ENCODE assay signal across 10 cellular contexts in the genomic region with DNA sequence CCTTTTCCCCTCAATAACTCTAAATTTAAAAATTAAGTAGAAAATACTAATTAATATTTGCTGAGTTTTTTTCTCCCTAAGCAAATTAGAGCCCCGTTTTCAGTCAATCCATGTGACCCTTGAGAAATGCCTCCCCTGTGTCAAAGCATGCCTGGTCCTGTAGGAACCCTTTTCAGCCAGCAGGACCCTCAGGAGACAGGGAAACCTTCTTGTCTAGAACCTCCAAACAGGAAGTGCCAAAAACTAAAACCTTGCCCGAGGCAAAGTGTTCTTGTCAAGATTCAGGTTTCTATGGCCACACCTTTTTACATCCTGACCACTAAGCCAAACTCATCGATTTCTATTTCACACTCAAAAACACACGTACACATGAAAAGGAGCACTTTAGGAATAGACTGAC.
DNase-seq lines count a peak whose midpoint lies in the region; ATAC-seq, FAIRE-seq and TF ChIP-seq lines count a peak whose summit lies in the region.
"Had no signal": no experiment of that assay in that cellular context is flagged by ENCODE, and none has a peak within 500 bp of the region (broad histone marks: within the 10 kb centered on the region; RNA-seq: fewer than 3 reads in every experiment).

No MANE protein-coding gene starts in this region.

- no peak overlapping the region for H3K9ac ChIP-seq in PC-3 (ENCODE audit: low read length)

- no peak for TF ChIP-seq RAD21 in A549 (conservative IDR thresholded peaks at IDR 0.05 in 1 of 2, IDR thresholded peaks at IDR 0.05 in 1 of 2)

- TF ChIP-seq EP300 in A549 (IDR thresholded peaks at IDR 0.05), result no peak

- ATAC-seq in A549, result peak; percentile 79 to 81; a peak in 5 of 6 replicates
- ATAC-seq in PC-3, result peak; percentile 21; the same call in 1 of the 2 replicates
- no peak for ATAC-seq in GM18870 (IDR thresholded peaks at IDR 0.05; ENCODE audit: unreplicated experiment)
- ATAC-seq in GM18873 (IDR thresholded peaks at IDR 0.05; ENCODE audit: low FRiP score, unreplicated experiment), result no peak

- TF ChIP-seq POLR2A in A549 (IDR thresholded peaks at IDR 0.05; ENCODE audit: low read length), result no peak

- H3K4me3 ChIP-seq in A549 (no peak overlapping the region), PC-3 (ENCODE audit: low read length) (no peak overlapping the region), epithelial cell of proximal tubule (ENCODE audit: low read depth, low read length) (no peak overlapping the region)
- H3K4me3 ChIP-seq: left lung had no signal

- H2AFZ ChIP-seq in PC-3 (ENCODE audit: low read length), result no peak overlapping the region

- H3K4me1 ChIP-seq in A549, result no peaks in the 10 kb centered on the region
- peaks cover 8% of the 10 kb centered on the region for H3K4me1 ChIP-seq in PC-3 (ENCODE audit: insufficient read depth, low read length)

- no peaks in the 10 kb centered on the region for H4K20me1 ChIP-seq in PC-3 (ENCODE audit: low read length)

- no peaks in the 10 kb centered on the region for H3K36me3 ChIP-seq in PC-3 (ENCODE audit: low read depth, low read length)
- H3K36me3 ChIP-seq: left lung had no signal

- no TSS peak for BruUV-seq in PC-3 (replicated peaks; lab: Mats Ljungman, UMichigan)

- DNase-seq in A549 (ENCODE audit: low read depth in 1 of 2, low spot score in 1 of 2), result peak; percentile 39 to 40
- peak; percentile 74 for DNase-seq in ELF-1 (ENCODE audit: low read depth, low spot score)
- peak; percentile 65 for DNase-seq in PC-3
- no peak for DNase-seq in epithelial cell of proximal tubule (ENCODE audit: low read depth)
- no peak for DNase-seq in kidney tubule cell (ENCODE audit: low spot score)
- no peak for DNase-seq in medulla oblongata (ENCODE audit: extremely low spot score)
- DNase-seq: dorsolateral prefrontal cortex, left lung had no signal

- no peaks in the 10 kb centered on the region for H3K9me3 ChIP-seq in A549
- no peaks in the 10 kb centered on the region for H3K9me3 ChIP-seq in PC-3 (ENCODE audit: low read length)

- intact Hi-C loops in PC-3 (cut with micrococcal nuclease), result loop anchor here (1.0 to 5.0 kb wide), 6 partner anchors 65 to 1070 kb away; no protein-coding TSS in a partner anchor

- H3F3A ChIP-seq in PC-3 (ENCODE audit: low read length, unreplicated experiment), result no peaks in the 10 kb centered on the region

- no peaks in the 10 kb centered on the region for H3K79me2 ChIP-seq in PC-3 (ENCODE audit: low read length)

- no peaks in the 10 kb centered on the region for H3K9me2 ChIP-seq in PC-3 (replicated peaks; ENCODE audit: low read length)

- no peak overlapping the region for H3K27ac ChIP-seq in A549
- H3K27ac ChIP-seq in PC-3 (ENCODE audit: low read length), result no peak overlapping the region
- H3K27ac ChIP-seq: dorsolateral prefrontal cortex, left lung had no signal

- CTCF ChIA-PET in A549 (lab: Yijun Ruan, JAX), result interaction anchor here (0.8 to 7.1 kb wide), 17 partner anchors 9 to 278 kb away, joined by 3 to 94 read pairs (median 6); a partner anchor contains a TSS
- CTCF ChIA-PET in PC-3 (lab: Charles Lee), result no interaction called here

- POLR2A ChIA-PET in A549 (lab: Yijun Ruan, JAX) (interaction anchor here (1.2 kb wide), 1 partner anchor 96 kb away, joined by 6 read pairs; no protein-coding TSS in a partner anchor), PC-3 (lab: Charles Lee; ENCODE audit: unreplicated experiment) (no interaction called here)

- FAIRE-seq in A549 (lab: Jason Lieb, UNC), result no peak

- TF ChIP-seq CTCF in A549 (IDR thresholded peaks at IDR 0.05), result no peak
- peak; percentile 22; the same call in 1 of the 2 replicates for TF ChIP-seq CTCF in PC-3 (conservative IDR thresholded peaks at IDR 0.05; ENCODE audit: low read depth, low read length)
- TF ChIP-seq CTCF in epithelial cell of proximal tubule (conservative IDR thresholded peaks at IDR 0.05; ENCODE audit: low read depth, low read length), result peak; percentile 17

- no peaks in the 10 kb centered on the region for H3K27me3 ChIP-seq in PC-3 (ENCODE audit: low read length)
- H3K27me3 ChIP-seq: dorsolateral prefrontal cortex, left lung had no signal

- 69% methylated on average over 4 of the region's 4 CpGs for WGBS in A549 (ENCODE audit: missing lambda C conversion rate)

- H3K4me2 ChIP-seq in A549 (no peak overlapping the region), PC-3 (ENCODE audit: low read length) (peak overlapping the region; percentile 34; the same call in 1 of the 2 replicates)

TF ChIP-seq in A549, 52 proteins besides CTCF, POLR2A, EP300 and RAD21:
- TF ChIP-seq, protein P1, sequence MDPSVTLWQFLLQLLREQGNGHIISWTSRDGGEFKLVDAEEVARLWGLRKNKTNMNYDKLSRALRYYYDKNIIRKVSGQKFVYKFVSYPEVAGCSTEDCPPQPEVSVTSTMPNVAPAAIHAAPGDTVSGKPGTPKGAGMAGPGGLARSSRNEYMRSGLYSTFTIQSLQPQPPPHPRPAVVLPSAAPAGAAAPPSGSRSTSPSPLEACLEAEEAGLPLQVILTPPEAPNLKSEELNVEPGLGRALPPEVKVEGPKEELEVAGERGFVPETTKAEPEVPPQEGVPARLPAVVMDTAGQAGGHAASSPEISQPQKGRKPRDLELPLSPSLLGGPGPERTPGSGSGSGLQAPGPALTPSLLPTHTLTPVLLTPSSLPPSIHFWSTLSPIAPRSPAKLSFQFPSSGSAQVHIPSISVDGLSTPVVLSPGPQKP (IDR thresholded peaks at IDR 0.05; ENCODE audit: low read depth, low read length), result no peak
- TF ChIP-seq ESRRA (IDR thresholded peaks at IDR 0.05; ENCODE audit: borderline replicate concordance, low read length), result no peak
- no peak for TF ChIP-seq CHD4 (IDR thresholded peaks at IDR 0.05; ENCODE audit: borderline replicate concordance)
- TF ChIP-seq CBX8 (IDR thresholded peaks at IDR 0.05), result no peak
- TF ChIP-seq JUN (IDR thresholded peaks at IDR 0.05), result no peak
- TF ChIP-seq EHF (CRISPR knock-in tag; IDR thresholded peaks at IDR 0.05), result no peak
- no peak for TF ChIP-seq GATA3 (IDR thresholded peaks at IDR 0.05; ENCODE audit: borderline replicate concordance)
- no peak for TF ChIP-seq CEBPB (IDR thresholded peaks at IDR 0.05)
- TF ChIP-seq, protein P2, sequence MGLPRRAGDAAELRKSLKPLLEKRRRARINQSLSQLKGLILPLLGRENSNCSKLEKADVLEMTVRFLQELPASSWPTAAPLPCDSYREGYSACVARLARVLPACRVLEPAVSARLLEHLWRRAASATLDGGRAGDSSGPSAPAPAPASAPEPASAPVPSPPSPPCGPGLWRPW (IDR thresholded peaks at IDR 0.05), result no peak

Comparison
In these comparisons a context has a peak if more than half of its experiments do, and no peak if none do; other contexts are left out.
1. ATAC-seq: peak in A549 (2 of 2) and PC-3 (single experiment); none in GM18870 (single experiment) and GM18873 (single experiment).
2. DNase-seq: peak in A549 (2 of 2), ELF-1 (single experiment) and PC-3 (single experiment); none in epithelial cell of proximal tubule (single experiment), kidney tubule cell (single experiment) and medulla oblongata (single experiment).